Comparison of ENCODE assay signal across 1 cellular context in the genomic region with DNA sequence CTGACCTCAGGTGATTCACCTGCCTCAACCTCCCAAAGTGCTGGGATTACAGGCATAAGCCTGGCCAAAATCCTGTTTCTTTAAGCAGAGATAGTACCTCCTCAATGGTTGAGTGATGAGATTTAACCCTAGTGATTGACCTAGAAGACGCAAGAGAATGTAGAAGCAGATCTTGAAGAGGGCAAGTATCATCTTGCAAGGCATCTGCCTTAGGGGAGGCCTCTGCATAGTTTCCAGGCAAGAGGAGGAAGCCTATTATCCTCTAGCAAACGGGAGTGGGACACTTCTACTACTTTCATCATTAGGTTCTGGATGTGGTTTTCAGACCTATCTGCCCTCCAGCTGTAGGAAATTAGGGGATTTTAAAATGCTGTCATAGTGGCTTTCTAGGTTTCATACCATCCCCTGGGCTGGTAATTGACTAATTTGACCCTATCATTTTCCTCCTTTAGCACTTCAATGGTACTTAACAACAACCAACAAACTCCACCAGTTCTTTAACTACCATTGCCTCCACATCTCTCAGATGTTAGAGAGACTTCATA.
TF ChIP-seq lines count a peak whose summit lies in the region.

No MANE protein-coding gene starts in this region.

TF ChIP-seq in HepG2, 621 proteins besides CTCF, POLR2A, EP300 and RAD21:
- TF ChIP-seq MTF2 (CRISPR knock-in tag; IDR thresholded peaks at IDR 0.05; ENCODE audit: borderline replicate concordance), result no peak
- no peak for TF ChIP-seq ZNF672 (CRISPR knock-in tag; IDR thresholded peaks at IDR 0.05)
- no peak for TF ChIP-seq FOXK2 (IDR thresholded peaks at IDR 0.05)
- no peak for TF ChIP-seq ZNF547 (CRISPR knock-in tag; IDR thresholded peaks at IDR 0.05)
- TF ChIP-seq, protein P1, sequence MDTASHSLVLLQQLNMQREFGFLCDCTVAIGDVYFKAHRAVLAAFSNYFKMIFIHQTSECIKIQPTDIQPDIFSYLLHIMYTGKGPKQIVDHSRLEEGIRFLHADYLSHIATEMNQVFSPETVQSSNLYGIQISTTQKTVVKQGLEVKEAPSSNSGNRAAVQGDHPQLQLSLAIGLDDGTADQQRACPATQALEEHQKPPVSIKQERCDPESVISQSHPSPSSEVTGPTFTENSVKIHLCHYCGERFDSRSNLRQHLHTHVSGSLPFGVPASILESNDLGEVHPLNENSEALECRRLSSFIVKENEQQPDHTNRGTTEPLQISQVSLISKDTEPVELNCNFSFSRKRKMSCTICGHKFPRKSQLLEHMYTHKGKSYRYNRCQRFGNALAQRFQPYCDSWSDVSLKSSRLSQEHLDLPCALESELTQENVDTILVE (CRISPR knock-in tag; IDR thresholded peaks at IDR 0.05), result no peak
- no peak for TF ChIP-seq ZNF879 (CRISPR knock-in tag; IDR thresholded peaks at IDR 0.05)
- no peak for TF ChIP-seq GABPA (IDR thresholded peaks at IDR 0.05; ENCODE audit: low read depth, low read length)
- TF ChIP-seq GABPA (CRISPR knock-in tag; IDR thresholded peaks at IDR 0.05; ENCODE audit: low read depth), result no peak
- no peak for TF ChIP-seq ELF1 (CRISPR knock-in tag; IDR thresholded peaks at IDR 0.05)
- TF ChIP-seq, protein P2, sequence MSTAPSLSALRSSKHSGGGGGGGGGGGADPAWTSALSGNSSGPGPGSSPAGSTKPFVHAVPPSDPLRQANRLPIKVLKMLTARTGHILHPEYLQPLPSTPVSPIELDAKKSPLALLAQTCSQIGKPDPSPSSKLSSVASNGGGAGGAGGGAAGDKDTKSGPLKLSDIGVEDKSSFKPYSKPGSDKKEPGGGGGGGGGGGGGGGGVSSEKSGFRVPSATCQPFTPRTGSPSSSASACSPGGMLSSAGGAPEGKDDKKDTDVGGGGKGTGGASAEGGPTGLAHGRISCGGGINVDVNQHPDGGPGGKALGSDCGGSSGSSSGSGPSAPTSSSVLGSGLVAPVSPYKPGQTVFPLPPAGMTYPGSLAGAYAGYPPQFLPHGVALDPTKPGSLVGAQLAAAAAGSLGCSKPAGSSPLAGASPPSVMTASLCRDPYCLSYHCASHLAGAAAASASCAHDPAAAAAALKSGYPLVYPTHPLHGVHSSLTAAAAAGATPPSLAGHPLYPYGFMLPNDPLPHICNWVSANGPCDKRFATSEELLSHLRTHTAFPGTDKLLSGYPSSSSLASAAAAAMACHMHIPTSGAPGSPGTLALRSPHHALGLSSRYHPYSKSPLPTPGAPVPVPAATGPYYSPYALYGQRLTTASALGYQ (CRISPR knock-in tag; IDR thresholded peaks at IDR 0.05), result no peak
- TF ChIP-seq, protein P3, sequence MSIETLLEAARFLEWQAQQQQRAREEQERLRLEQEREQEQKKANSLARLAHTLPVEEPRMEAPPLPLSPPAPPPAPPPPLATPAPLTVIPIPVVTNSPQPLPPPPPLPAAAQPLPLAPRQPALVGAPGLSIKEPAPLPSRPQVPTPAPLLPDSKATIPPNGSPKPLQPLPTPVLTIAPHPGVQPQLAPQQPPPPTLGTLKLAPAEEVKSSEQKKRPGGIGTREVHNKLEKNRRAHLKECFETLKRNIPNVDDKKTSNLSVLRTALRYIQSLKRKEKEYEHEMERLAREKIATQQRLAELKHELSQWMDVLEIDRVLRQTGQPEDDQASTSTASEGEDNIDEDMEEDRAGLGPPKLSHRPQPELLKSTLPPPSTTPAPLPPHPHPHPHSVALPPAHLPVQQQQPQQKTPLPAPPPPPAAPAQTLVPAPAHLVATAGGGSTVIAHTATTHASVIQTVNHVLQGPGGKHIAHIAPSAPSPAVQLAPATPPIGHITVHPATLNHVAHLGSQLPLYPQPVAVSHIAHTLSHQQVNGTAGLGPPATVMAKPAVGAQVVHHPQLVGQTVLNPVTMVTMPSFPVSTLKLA (IDR thresholded peaks at IDR 0.05), result no peak
- TF ChIP-seq SRSF4 (IDR thresholded peaks at IDR 0.05; ENCODE audit: low read depth, low read length, poor library complexity, severe bottlenecking), result no peak
- no peak for TF ChIP-seq ZBTB7A (CRISPR knock-in tag; IDR thresholded peaks at IDR 0.05)
- TF ChIP-seq CENPX (CRISPR knock-in tag; IDR thresholded peaks at IDR 0.05), result no peak
- no peak for TF ChIP-seq ELF3 (CRISPR knock-in tag; IDR thresholded peaks at IDR 0.05)
- TF ChIP-seq RBM39 (IDR thresholded peaks at IDR 0.05; ENCODE audit: low read depth, low read length, poor library complexity, severe bottlenecking), result no peak
- TF ChIP-seq ZNF496 (CRISPR knock-in tag; IDR thresholded peaks at IDR 0.05; ENCODE audit: insufficient replicate concordance), result no peak
TF ChIP-seq in HepG2: peak in this region for 0.
